In the genomic region with DNA sequence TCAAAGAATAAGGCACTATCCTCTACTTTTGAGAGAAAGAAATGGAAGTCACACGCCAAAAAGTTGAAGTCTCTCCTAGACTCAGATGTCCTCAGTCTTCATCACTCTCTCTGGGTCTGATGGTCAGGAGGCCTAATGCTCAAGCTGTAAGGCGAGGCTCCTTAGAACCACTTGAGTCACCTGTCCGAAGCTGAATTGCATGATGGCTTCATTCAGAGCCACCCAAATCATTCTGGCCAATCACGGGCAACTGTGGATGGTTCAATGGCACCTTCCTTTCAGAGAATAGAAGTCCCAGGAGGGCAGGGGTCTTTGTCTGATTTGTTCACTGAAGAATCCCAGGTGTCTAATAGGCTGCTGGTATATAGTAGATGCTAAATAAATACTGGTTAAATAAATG, we compare ENCODE assay signal across 1 cellular context.
TF ChIP-seq lines count a peak whose summit lies in the region.

No MANE protein-coding gene starts in this region.

TF ChIP-seq in GM23338, 12 proteins besides CTCF, POLR2A, EP300 and RAD21 (continued from another document):
- TF ChIP-seq, protein P1, sequence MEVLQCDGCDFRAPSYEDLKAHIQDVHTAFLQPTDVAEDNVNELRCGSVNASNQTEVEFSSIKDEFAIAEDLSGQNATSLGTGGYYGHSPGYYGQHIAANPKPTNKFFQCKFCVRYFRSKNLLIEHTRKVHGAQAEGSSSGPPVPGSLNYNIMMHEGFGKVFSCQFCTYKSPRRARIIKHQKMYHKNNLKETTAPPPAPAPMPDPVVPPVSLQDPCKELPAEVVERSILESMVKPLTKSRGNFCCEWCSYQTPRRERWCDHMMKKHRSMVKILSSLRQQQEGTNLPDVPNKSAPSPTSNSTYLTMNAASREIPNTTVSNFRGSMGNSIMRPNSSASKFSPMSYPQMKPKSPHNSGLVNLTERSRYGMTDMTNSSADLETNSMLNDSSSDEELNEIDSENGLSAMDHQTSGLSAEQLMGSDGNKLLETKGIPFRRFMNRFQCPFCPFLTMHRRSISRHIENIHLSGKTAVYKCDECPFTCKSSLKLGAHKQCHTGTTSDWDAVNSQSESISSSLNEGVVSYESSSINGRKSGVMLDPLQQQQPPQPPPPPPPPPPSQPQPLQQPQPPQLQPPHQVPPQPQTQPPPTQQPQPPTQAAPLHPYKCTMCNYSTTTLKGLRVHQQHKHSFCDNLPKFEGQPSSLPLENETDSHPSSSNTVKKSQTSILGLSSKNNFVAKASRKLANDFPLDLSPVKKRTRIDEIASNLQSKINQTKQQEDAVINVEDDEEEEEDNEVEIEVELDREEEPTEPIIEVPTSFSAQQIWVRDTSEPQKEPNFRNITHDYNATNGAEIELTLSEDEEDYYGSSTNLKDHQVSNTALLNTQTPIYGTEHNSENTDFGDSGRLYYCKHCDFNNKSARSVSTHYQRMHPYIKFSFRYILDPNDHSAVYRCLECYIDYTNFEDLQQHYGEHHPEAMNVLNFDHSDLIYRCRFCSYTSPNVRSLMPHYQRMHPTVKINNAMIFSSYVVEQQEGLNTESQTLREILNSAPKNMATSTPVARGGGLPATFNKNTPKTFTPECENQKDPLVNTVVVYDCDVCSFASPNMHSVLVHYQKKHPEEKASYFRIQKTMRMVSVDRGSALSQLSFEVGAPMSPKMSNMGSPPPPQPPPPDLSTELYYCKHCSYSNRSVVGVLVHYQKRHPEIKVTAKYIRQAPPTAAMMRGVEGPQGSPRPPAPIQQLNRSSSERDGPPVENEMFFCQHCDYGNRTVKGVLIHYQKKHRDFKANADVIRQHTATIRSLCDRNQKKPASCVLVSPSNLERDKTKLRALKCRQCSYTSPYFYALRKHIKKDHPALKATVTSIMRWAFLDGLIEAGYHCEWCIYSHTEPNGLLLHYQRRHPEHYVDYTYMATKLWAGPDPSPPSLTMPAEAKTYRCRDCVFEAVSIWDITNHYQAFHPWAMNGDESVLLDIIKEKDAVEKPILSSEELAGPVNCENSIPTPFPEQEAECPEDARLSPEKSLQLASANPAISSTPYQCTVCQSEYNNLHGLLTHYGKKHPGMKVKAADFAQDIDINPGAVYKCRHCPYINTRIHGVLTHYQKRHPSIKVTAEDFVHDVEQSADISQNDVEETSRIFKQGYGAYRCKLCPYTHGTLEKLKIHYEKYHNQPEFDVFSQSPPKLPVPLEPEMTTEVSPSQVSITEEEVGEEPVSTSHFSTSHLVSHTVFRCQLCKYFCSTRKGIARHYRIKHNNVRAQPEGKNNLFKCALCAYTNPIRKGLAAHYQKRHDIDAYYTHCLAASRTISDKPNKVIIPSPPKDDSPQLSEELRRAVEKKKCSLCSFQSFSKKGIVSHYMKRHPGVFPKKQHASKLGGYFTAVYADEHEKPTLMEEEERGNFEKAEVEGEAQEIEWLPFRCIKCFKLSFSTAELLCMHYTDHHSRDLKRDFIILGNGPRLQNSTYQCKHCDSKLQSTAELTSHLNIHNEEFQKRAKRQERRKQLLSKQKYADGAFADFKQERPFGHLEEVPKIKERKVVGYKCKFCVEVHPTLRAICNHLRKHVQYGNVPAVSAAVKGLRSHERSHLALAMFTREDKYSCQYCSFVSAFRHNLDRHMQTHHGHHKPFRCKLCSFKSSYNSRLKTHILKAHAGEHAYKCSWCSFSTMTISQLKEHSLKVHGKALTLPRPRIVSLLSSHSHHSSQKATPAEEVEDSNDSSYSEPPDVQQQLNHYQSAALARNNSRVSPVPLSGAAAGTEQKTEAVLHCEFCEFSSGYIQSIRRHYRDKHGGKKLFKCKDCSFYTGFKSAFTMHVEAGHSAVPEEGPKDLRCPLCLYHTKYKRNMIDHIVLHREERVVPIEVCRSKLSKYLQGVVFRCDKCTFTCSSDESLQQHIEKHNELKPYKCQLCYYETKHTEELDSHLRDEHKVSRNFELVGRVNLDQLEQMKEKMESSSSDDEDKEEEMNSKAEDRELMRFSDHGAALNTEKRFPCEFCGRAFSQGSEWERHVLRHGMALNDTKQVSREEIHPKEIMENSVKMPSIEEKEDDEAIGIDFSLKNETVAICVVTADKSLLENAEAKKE (CRISPR knock-in tag; IDR thresholded peaks at IDR 0.05) = no peak
- TF ChIP-seq, protein P2, sequence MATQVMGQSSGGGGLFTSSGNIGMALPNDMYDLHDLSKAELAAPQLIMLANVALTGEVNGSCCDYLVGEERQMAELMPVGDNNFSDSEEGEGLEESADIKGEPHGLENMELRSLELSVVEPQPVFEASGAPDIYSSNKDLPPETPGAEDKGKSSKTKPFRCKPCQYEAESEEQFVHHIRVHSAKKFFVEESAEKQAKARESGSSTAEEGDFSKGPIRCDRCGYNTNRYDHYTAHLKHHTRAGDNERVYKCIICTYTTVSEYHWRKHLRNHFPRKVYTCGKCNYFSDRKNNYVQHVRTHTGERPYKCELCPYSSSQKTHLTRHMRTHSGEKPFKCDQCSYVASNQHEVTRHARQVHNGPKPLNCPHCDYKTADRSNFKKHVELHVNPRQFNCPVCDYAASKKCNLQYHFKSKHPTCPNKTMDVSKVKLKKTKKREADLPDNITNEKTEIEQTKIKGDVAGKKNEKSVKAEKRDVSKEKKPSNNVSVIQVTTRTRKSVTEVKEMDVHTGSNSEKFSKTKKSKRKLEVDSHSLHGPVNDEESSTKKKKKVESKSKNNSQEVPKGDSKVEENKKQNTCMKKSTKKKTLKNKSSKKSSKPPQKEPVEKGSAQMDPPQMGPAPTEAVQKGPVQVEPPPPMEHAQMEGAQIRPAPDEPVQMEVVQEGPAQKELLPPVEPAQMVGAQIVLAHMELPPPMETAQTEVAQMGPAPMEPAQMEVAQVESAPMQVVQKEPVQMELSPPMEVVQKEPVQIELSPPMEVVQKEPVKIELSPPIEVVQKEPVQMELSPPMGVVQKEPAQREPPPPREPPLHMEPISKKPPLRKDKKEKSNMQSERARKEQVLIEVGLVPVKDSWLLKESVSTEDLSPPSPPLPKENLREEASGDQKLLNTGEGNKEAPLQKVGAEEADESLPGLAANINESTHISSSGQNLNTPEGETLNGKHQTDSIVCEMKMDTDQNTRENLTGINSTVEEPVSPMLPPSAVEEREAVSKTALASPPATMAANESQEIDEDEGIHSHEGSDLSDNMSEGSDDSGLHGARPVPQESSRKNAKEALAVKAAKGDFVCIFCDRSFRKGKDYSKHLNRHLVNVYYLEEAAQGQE (IDR thresholded peaks at IDR 0.05; ENCODE audit: unreplicated experiment) = no peak
- TF ChIP-seq, protein P3, sequence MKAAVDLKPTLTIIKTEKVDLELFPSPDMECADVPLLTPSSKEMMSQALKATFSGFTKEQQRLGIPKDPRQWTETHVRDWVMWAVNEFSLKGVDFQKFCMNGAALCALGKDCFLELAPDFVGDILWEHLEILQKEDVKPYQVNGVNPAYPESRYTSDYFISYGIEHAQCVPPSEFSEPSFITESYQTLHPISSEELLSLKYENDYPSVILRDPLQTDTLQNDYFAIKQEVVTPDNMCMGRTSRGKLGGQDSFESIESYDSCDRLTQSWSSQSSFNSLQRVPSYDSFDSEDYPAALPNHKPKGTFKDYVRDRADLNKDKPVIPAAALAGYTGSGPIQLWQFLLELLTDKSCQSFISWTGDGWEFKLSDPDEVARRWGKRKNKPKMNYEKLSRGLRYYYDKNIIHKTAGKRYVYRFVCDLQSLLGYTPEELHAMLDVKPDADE (IDR thresholded peaks at IDR 0.05) = no peak
